In the genomic region with DNA sequence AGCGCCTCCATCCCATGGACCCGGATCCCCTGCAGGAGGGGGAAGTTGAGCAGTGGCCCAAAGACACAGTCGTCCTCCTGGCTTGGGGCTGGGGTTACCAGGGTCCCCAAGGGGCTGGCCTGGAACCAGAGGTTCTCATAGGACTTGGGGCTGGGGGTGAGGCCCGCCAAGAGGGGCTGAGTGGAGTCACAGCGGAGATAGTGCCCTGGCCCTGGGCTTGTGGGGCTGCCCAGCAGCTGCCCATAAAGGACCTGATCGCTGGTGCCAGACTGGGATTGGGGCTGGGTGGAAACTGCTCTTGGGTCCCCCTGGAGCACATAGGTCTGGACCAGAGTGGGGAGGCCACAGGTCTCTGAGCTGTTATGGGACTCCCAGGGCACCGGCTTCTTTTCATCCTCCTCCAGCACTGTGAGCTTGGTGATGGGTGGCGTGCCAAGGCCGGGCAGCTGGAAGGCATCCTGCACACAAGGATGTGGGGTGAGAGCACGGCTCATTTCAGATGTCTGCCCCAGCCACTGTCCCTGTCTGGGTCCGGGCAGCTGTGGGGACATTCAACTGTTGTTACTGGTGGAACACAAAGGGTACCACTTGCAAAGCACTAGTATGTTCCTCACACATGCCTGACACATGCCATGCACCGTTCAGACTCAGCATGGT, we compare ENCODE assay signal across 20 cellular contexts. TPM values are rescaled to one million over a fixed set of nuclear protein-coding genes. Genes with fewer than 3 reads are reported as not detected.
DNase-seq lines count a peak whose midpoint lies in the region; ATAC-seq, FAIRE-seq and TF ChIP-seq lines count a peak whose summit lies in the region.
"Had no signal": no experiment of that assay in that cellular context is flagged by ENCODE, and none has a peak within 500 bp of the region (broad histone marks: within the 10 kb centered on the region; RNA-seq: fewer than 3 reads in every experiment).

No MANE protein-coding gene starts in this region.

- H3K79me2 ChIP-seq in keratinocyte (ENCODE audit: control insufficient read depth, insufficient read depth, low read length) (peaks cover 17% of the 10 kb centered on the region), osteoblast (ENCODE audit: insufficient read depth, low read length) (peaks cover 14% of the 10 kb centered on the region), SK-N-SH (ENCODE audit: insufficient read depth) (peaks cover 15% of the 10 kb centered on the region)

- H3K9me3 ChIP-seq in BLaER1 treated with 17β-estradiol and CSF1 and Interleukin-3, amounts not matched to agents 10 nM and 100 nM (replicated peaks in 1 of 11): peaks cover 0 to 5% (median 0%) of the 10 kb centered on the region in 11 experiments; a peak in 2 of 22 replicates
- H3K9me3 ChIP-seq in keratinocyte (ENCODE audit: control insufficient read depth, low read depth, low read length) (no peaks in the 10 kb centered on the region), osteoblast (ENCODE audit: low read depth, low read length) (no peaks in the 10 kb centered on the region), SK-N-SH (no peaks in the 10 kb centered on the region)
- H3K9me3 ChIP-seq: MG63, Peyer's patch had no signal

- no peak for TF ChIP-seq CTCF in HFFc6 (IDR thresholded peaks at IDR 0.05)
- no peak for TF ChIP-seq CTCF in keratinocyte (optimal IDR thresholded peaks at IDR 0.05 in 1 of 3, IDR thresholded peaks at IDR 0.05 in 1 of 3, conservative IDR thresholded peaks at IDR 0.05 in 1 of 3; ENCODE audit: extremely low read depth in 1 of 3, insufficient read depth in 2 of 3, low read length in 3 of 3)
- TF ChIP-seq CTCF in osteoblast (IDR thresholded peaks at IDR 0.05; ENCODE audit: extremely low read depth, low read depth, low read length): no peak
- no peak for TF ChIP-seq CTCF in SK-N-SH (IDR thresholded peaks at IDR 0.05)

- ATAC-seq in HG03457 (IDR thresholded peaks at IDR 0.05; ENCODE audit: unreplicated experiment): no peak
- ATAC-seq in GM18907 (IDR thresholded peaks at IDR 0.05; ENCODE audit: unreplicated experiment): no peak

- peaks cover 3% of the 10 kb centered on the region for H3F3A ChIP-seq in SK-N-SH (replicated peaks; ENCODE audit: insufficient read depth)

- no peak overlapping the region for H3K9ac ChIP-seq in BLaER1 treated with 17β-estradiol and CSF1 and Interleukin-3, amounts not matched to agents 10 nM and 100 nM
- H3K9ac ChIP-seq in keratinocyte (ENCODE audit: control insufficient read depth, extremely low read depth, insufficient read depth, low read length) (no peak overlapping the region), SK-N-SH (no peak overlapping the region)
- H3K9ac ChIP-seq: KMS-11 had no signal

- H2AFZ ChIP-seq in keratinocyte (ENCODE audit: control insufficient read depth, low read length) (no peak overlapping the region), osteoblast (ENCODE audit: low read length) (no peak overlapping the region), SK-N-SH (ENCODE audit: low read depth) (no peak overlapping the region)

- FAIRE-seq in keratinocyte (lab: Jason Lieb, UNC): peak; percentile 20

- H3K27me3 ChIP-seq in BLaER1 treated with 17β-estradiol and CSF1 and Interleukin-3, amounts not matched to agents 10 nM and 100 nM: no peaks in the 10 kb centered on the region
- H3K27me3 ChIP-seq in keratinocyte (ENCODE audit: control insufficient read depth, extremely low read depth, insufficient read depth, low read length) (no peaks in the 10 kb centered on the region), osteoblast (ENCODE audit: insufficient read depth, low read length) (no peaks in the 10 kb centered on the region), SK-N-SH (ENCODE audit: insufficient read depth) (no peaks in the 10 kb centered on the region)
- H3K27me3 ChIP-seq: MG63, Peyer's patch had no signal

- no peak for TF ChIP-seq EP300 in SK-N-SH (IDR thresholded peaks at IDR 0.05; ENCODE audit: borderline replicate concordance in 1 of 2, low read depth in 1 of 2, low read length in 1 of 2)

- H3K4me3 Mint-ChIP-seq in HFFc6: peak overlapping the region; percentile 11; the same call in 1 of the 2 replicates
- H3K4me3 Mint-ChIP-seq: CD4-positive, alpha-beta T cell had no signal

- H3K36me3 ChIP-seq in BLaER1 treated with 17β-estradiol and CSF1 and Interleukin-3, amounts not matched to agents 10 nM and 100 nM: peaks cover 5 to 13% (median 11%) of the 10 kb centered on the region in 11 experiments; a peak in 20 of 22 replicates
- H3K36me3 ChIP-seq in keratinocyte (ENCODE audit: control insufficient read depth in 2 of 2, extremely low read depth in 1 of 2, insufficient read depth in 2 of 2, low read length in 2 of 2) (peaks cover 6 to 10% of the 10 kb centered on the region in 2 experiments), osteoblast (ENCODE audit: insufficient read depth, low read length) (peaks cover 9% of the 10 kb centered on the region), SK-N-SH (replicated peaks in 1 of 2; ENCODE audit: control insufficient read depth in 1 of 2, insufficient read depth in 2 of 2, low read length in 1 of 2) (peaks cover 2 to 8% of the 10 kb centered on the region in 2 experiments)

- CTCF ChIA-PET in SK-N-SH (lab: Yijun Ruan, JAX): interaction anchor here (1.4 kb wide), 1 partner anchor 50 kb away, joined by 5 read pairs; no protein-coding TSS in a partner anchor

- H3K27me3 Mint-ChIP-seq in HFFc6 (ENCODE audit: insufficient read depth): peaks cover 5% of the 10 kb centered on the region
- H3K27me3 Mint-ChIP-seq: CD4-positive, alpha-beta T cell had no signal

- H3K9me2 ChIP-seq in SK-N-SH: no peaks in the 10 kb centered on the region

- no peak overlapping the region for H3K4me3 ChIP-seq in BLaER1 treated with 17β-estradiol and CSF1 and Interleukin-3, amounts not matched to agents 10 nM and 100 nM
- no peak overlapping the region for H3K4me3 ChIP-seq in keratinocyte (ENCODE audit: control insufficient read depth in 2 of 3, extremely low read depth in 1 of 3, insufficient read depth in 2 of 3, low read depth in 1 of 3, low read length in 3 of 3)
- H3K4me3 ChIP-seq in osteoblast (ENCODE audit: insufficient read depth, low read length): no peak overlapping the region
- H3K4me3 ChIP-seq in SK-N-SH (ENCODE audit: low read depth in 2 of 2, low read length in 1 of 2): no peak overlapping the region
- H3K4me3 ChIP-seq: MG63, Peyer's patch had no signal

- H3K27ac ChIP-seq in BLaER1 treated with 17β-estradiol and CSF1 and Interleukin-3, amounts not matched to agents 10 nM and 100 nM: peak overlapping the region in 2 of 11 experiments; percentile 13 to 28; a peak in 1 of 22 replicates
- H3K27ac ChIP-seq in keratinocyte (ENCODE audit: control insufficient read depth, insufficient read depth, low read length) (no peak overlapping the region), osteoblast (ENCODE audit: low read depth, low read length) (no peak overlapping the region), SK-N-SH (ENCODE audit: low read depth in 2 of 2, low read length in 1 of 2) (no peak overlapping the region)
- H3K27ac ChIP-seq: KMS-11, Peyer's patch had no signal

- peaks cover 21 to 46% (median 42%) of the 10 kb centered on the region in 10 experiments for H3K4me1 ChIP-seq in BLaER1 treated with 17β-estradiol and CSF1 and Interleukin-3, amounts not matched to agents 10 nM and 100 nM
- H3K4me1 ChIP-seq in keratinocyte (ENCODE audit: control insufficient read depth, extremely low read depth, insufficient read depth, low read length) (peaks cover 17% of the 10 kb centered on the region), osteoblast (ENCODE audit: insufficient read depth, low read length) (peaks cover 13% of the 10 kb centered on the region), SK-N-SH (ENCODE audit: control insufficient read depth in 1 of 2, insufficient read depth in 2 of 2, low read depth in 1 of 2, low read length in 1 of 2) (peaks cover 0 to 10% of the 10 kb centered on the region in 2 experiments; a peak in 2 of 4 replicates)

- no peak for TF ChIP-seq RAD21 in SK-N-SH (IDR thresholded peaks at IDR 0.05; ENCODE audit: low read length)

- H3K27ac Mint-ChIP-seq in HFFc6: peak overlapping the region; percentile 95; the same call in 1 of the 2 replicates
- H3K27ac Mint-ChIP-seq: CD4-positive, alpha-beta T cell had no signal

- POLR2A ChIA-PET in SK-N-SH (lab: Yijun Ruan, JAX): no interaction called here

- 83% methylated on average over 4 of the region's 12 CpGs for WGBS in SK-N-SH (ENCODE audit: low lambda C conversion rate)

- H3K9me3 Mint-ChIP-seq in HFFc6: no peaks in the 10 kb centered on the region
- H3K9me3 Mint-ChIP-seq: CD4-positive, alpha-beta T cell had no signal

- peaks cover 30% of the 10 kb centered on the region for H3K4me1 Mint-ChIP-seq in HFFc6 (ENCODE audit: low read depth)

- peaks cover 0 to 7% (median 0%) of the 10 kb centered on the region in 11 experiments; a peak in 2 of 22 replicates for H4K20me1 ChIP-seq in BLaER1 treated with 17β-estradiol and CSF1 and Interleukin-3, amounts not matched to agents 10 nM and 100 nM
- H4K20me1 ChIP-seq in keratinocyte (ENCODE audit: control insufficient read depth, extremely low read depth, insufficient read depth, low read length) (no peaks in the 10 kb centered on the region), osteoblast (ENCODE audit: insufficient read depth, low read length) (no peaks in the 10 kb centered on the region), SK-N-SH (ENCODE audit: insufficient read depth) (no peaks in the 10 kb centered on the region)

- no peaks in the 10 kb centered on the region for H3K9me1 ChIP-seq in keratinocyte (ENCODE audit: control insufficient read depth, extremely low read depth, insufficient read depth, low read length)

- dilution Hi-C loops in keratinocyte (cut with MboI; ENCODE audit: extremely low pct_ligation_motif_present, low sequenced_read_pairs): no loop called here

- peak overlapping the region in 6 of 11 experiments; percentile 4 to 99 (median 46); a peak in 6 of 22 replicates for H3K4me2 ChIP-seq in BLaER1 treated with 17β-estradiol and CSF1 and Interleukin-3, amounts not matched to agents 10 nM and 100 nM
- H3K4me2 ChIP-seq in keratinocyte (ENCODE audit: control insufficient read depth, extremely low read depth, insufficient read depth, low read depth, low read length) (no peak overlapping the region), osteoblast (ENCODE audit: insufficient read depth, low read length) (no peak overlapping the region), SK-N-SH (no peak overlapping the region)
- H3K4me2 ChIP-seq: KMS-11 had no signal

- H3K36me3 Mint-ChIP-seq in HFFc6 (ENCODE audit: low read depth): peaks cover under 1% of the 10 kb centered on the region; the same call in 1 of the 2 replicates

- no peak for DNase-seq in HFFc6
- no peak for DNase-seq in keratinocyte (ENCODE audit: low read depth, low spot score)
- peak; percentile 21 for DNase-seq in osteoblast (ENCODE audit: insufficient read length, low spot score, missing footprints)
- no peak for DNase-seq in SK-N-SH
- DNase-seq in kidney glomerular epithelial cell (lab: John Stamatoyannopoulos, UW): no peak
- DNase-seq: AML-193; Calu3; CD4-positive, alpha-beta T cell; DMS79; GDM1; NCI-H1092 treated with DMSO at 0.1 percent for 48 hours; NCI-H1694; NCI-H345; Peyer's patch; SHP77 treated with DMSO at 0.1 percent for 48 hours had no signal

RNA-seq across cellular contexts. Expression of a gene that starts 2.3 kb away (rescaled TPM):
- 10 to 100 TPM; 74.1 to 96.1 (median 88.4) TPM for total RNA-seq in HFFc6 (2021; fragmentation: NEBNext Ultra II Directional; extraction: Animal tissue kit (Norgen Biotek cat#: 25700))
- polyA plus RNA-seq in keratinocyte (74.2 to 133 TPM (median 130 TPM) in 3 replicates), SK-N-SH (2012; rRNA removed) (64.2 and 75.1 TPM in 2 replicates)
- 98.8 TPM for polyA plus RNA-seq in keratinocyte (2011; ENCODE audit: low read depth)
- polyA plus RNA-seq in keratinocyte (2011; cell fraction: cytosol; rRNA removed): 127 and 178 TPM in 2 replicates
- 46.1 and 50.4 TPM in 2 replicates for polyA plus RNA-seq in keratinocyte (2011; cell fraction: nucleus; rRNA removed)
- 60.5 and 118 TPM in 2 replicates for polyA plus RNA-seq in keratinocyte (2012; ENCODE audit: low replicate concordance)
- 11.5 to 46.4 TPM (median 28.0 TPM) in 3 replicates for polyA minus RNA-seq in keratinocyte
- polyA minus RNA-seq in keratinocyte (2011; cell fraction: cytosol; rRNA and poly(A)+ RNA removed): 35.3 TPM
- polyA minus RNA-seq in keratinocyte (2011; cell fraction: nucleus; rRNA and poly(A)+ RNA removed): 8.8 and 10.9 TPM in 2 replicates
- total RNA-seq in osteoblast: 77.1 and 77.2 TPM in 2 replicates
- polyA plus RNA-seq in SK-N-SH (2012; cell fraction: cytosol; rRNA removed): 85.3 and 93.6 TPM in 2 replicates
- polyA plus RNA-seq in SK-N-SH (2012; cell fraction: nucleus; rRNA removed): 39.3 and 42.8 TPM in 2 replicates

RNA-seq across cellular contexts. Expression of a gene that starts 16.2 kb away (rescaled TPM):
- total RNA-seq in HFFc6 (2021; fragmentation: NEBNext Ultra II Directional; extraction: Animal tissue kit (Norgen Biotek cat#: 25700)): not detected
- polyA plus RNA-seq in keratinocyte (not detected in 3 replicates), SK-N-SH (2012; rRNA removed) (not detected in 2 replicates)
- not detected for polyA plus RNA-seq in keratinocyte (2011; ENCODE audit: low read depth)
- polyA plus RNA-seq in keratinocyte (2011; cell fraction: cytosol; rRNA removed): not detected in 2 replicates
- polyA plus RNA-seq in keratinocyte (2011; cell fraction: nucleus; rRNA removed): not detected in 2 replicates
- not detected in 2 replicates for polyA plus RNA-seq in keratinocyte (2012; ENCODE audit: low replicate concordance)
- not detected in 3 replicates for polyA minus RNA-seq in keratinocyte
- not detected for polyA minus RNA-seq in keratinocyte (2011; cell fraction: cytosol; rRNA and poly(A)+ RNA removed)
- not detected in 2 replicates for polyA minus RNA-seq in keratinocyte (2011; cell fraction: nucleus; rRNA and poly(A)+ RNA removed)
- not detected in 2 replicates for total RNA-seq in osteoblast
- under 0.01 TPM in 1 of 2 replicates, not detected in the other for polyA plus RNA-seq in SK-N-SH (2012; cell fraction: cytosol; rRNA removed)
- 0.01 TPM in 1 of 2 replicates, not detected in the other for polyA plus RNA-seq in SK-N-SH (2012; cell fraction: nucleus; rRNA removed)
- total RNA-seq: Calu3 had no signal

RNA-seq across cellular contexts. Expression of a gene that starts 16.2 kb away (rescaled TPM):
- 10 to 100 TPM in 1 of 6 experiments, 1 to 10 TPM in 5; 6.0 to 11.0 (median 7.2) TPM for total RNA-seq in HFFc6 (2021; fragmentation: NEBNext Ultra II Directional; extraction: Animal tissue kit (Norgen Biotek cat#: 25700))
- 7.1 to 12.5 TPM (median 9.5 TPM) in 3 replicates for polyA plus RNA-seq in keratinocyte
- 6.0 TPM for polyA plus RNA-seq in keratinocyte (2011; ENCODE audit: low read depth)
- polyA plus RNA-seq in keratinocyte (2011; cell fraction: cytosol; rRNA removed): 5.4 and 7.7 TPM in 2 replicates
- 7.7 and 8.5 TPM in 2 replicates for polyA plus RNA-seq in keratinocyte (2011; cell fraction: nucleus; rRNA removed)
- polyA plus RNA-seq in keratinocyte (2012; ENCODE audit: low replicate concordance): 6.5 and 7.2 TPM in 2 replicates
- polyA minus RNA-seq in keratinocyte: 6.1 to 13.7 TPM (median 10.1 TPM) in 3 replicates
- 6.7 TPM for polyA minus RNA-seq in keratinocyte (2011; cell fraction: cytosol; rRNA and poly(A)+ RNA removed)
- polyA minus RNA-seq in keratinocyte (2011; cell fraction: nucleus; rRNA and poly(A)+ RNA removed): 2.4 and 7.1 TPM in 2 replicates
- 14.5 and 15.6 TPM in 2 replicates for total RNA-seq in osteoblast
- 11.9 and 15.2 TPM in 2 replicates for polyA plus RNA-seq in SK-N-SH (2012; rRNA removed)
- polyA plus RNA-seq in SK-N-SH (2012; cell fraction: cytosol; rRNA removed): 13.2 TPM in 2 replicates
- polyA plus RNA-seq in SK-N-SH (2012; cell fraction: nucleus; rRNA removed): 14.2 and 14.4 TPM in 2 replicates

Comparison
In these comparisons a context has a peak if more than half of its experiments do, and no peak if none do; other contexts are left out.
1. H3K4me2 ChIP-seq: peak in BLaER1 treated with 17β-estradiol and CSF1 and Interleukin-3, amounts not matched to agents 10 nM and 100 nM (6 of 11); none in keratinocyte (single experiment), osteoblast (single experiment) and SK-N-SH (single experiment).